3 cellular contexts compared by ENCODE assay signal in the genomic region with DNA sequence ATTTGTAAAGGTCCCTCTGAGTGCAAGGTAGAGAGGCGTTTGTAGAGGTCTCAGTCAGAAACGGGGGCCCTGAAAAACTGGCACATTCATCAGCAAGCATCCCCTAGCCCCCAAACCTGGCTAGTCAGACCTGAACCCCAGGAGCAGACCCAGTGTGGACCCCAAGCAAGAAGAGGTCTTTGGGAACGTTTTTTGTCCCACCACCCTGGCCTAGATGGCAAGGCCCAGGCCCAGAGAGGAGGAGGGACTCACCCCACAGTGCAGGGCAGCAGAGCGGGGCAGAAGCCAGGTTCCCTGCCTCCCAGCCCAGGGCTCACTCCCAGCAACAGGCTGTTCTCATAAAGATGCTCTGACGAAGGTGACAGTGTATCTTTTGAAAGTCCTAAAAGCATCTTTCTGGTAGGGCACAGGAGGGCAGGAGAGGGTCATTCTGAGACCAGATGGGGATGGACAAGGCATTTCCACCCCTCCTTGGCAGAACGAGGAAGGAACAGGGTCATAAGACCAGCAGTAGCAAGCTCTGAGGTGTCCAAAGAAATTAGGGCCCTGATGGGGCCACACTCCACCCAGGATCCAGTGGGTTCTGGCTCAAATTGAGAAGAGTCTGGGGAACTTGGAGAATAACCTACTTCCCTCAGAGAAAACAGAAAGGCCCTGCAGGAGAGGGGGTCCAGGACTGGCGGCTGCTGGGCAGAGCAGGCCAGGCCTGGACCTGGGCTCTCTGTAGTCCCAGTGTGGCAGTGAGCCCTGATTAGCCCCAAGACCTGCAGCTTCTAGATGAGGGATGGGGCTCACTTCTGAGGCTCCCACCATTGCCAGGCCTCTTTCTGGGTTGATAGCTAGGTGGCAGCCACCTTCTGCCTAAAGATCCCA.
TF ChIP-seq lines count a peak whose summit lies in the region.

No MANE protein-coding gene starts in this region.

TF ChIP-seq in SK-N-SH, 30 proteins besides CTCF, POLR2A, EP300 and RAD21:
- TF ChIP-seq FOXM1 (IDR thresholded peaks at IDR 0.05; ENCODE audit: low read depth): no peak
- no peak for TF ChIP-seq USF1 (IDR thresholded peaks at IDR 0.05; ENCODE audit: borderline replicate concordance, low read depth)
- no peak for TF ChIP-seq JUND (IDR thresholded peaks at IDR 0.05)
- no peak for TF ChIP-seq TAF1 (IDR thresholded peaks at IDR 0.05; ENCODE audit: borderline replicate concordance, low read depth, low read length)

TF ChIP-seq in SK-N-SH treated with all-trans-retinoic acid at 6 μM for 48 hours, 23 proteins besides CTCF, POLR2A, EP300 and RAD21:
- TF ChIP-seq, protein P1, sequence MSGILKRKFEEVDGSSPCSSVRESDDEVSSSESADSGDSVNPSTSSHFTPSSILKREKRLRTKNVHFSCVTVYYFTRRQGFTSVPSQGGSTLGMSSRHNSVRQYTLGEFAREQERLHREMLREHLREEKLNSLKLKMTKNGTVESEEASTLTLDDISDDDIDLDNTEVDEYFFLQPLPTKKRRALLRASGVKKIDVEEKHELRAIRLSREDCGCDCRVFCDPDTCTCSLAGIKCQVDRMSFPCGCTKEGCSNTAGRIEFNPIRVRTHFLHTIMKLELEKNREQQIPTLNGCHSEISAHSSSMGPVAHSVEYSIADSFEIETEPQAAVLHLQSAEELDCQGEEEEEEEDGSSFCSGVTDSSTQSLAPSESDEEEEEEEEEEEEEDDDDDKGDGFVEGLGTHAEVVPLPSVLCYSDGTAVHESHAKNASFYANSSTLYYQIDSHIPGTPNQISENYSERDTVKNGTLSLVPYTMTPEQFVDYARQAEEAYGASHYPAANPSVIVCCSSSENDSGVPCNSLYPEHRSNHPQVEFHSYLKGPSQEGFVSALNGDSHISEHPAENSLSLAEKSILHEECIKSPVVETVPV (CRISPR knock-in tag; IDR thresholded peaks at IDR 0.05): no peak
- no peak for TF ChIP-seq ZNF565 (CRISPR knock-in tag; conservative IDR thresholded peaks at IDR 0.05; ENCODE audit: low read depth)
- TF ChIP-seq ZNF8 (CRISPR knock-in tag; IDR thresholded peaks at IDR 0.05): no peak
- TF ChIP-seq CREB5 (CRISPR knock-in tag; IDR thresholded peaks at IDR 0.05; ENCODE audit: low read depth): no peak

TF ChIP-seq in GM12878, 131 proteins besides CTCF, POLR2A, EP300 and RAD21:
- no peak for TF ChIP-seq GATAD2B (conservative IDR thresholded peaks at IDR 0.05; ENCODE audit: low read depth)
- TF ChIP-seq E4F1 (IDR thresholded peaks at IDR 0.05; ENCODE audit: borderline replicate concordance, partially characterized antibody): no peak
- no peak for TF ChIP-seq SUZ12 (IDR thresholded peaks at IDR 0.05; ENCODE audit: unreplicated experiment)
- no peak for TF ChIP-seq ZNF217 (IDR thresholded peaks at IDR 0.05)
- TF ChIP-seq, protein P2, sequence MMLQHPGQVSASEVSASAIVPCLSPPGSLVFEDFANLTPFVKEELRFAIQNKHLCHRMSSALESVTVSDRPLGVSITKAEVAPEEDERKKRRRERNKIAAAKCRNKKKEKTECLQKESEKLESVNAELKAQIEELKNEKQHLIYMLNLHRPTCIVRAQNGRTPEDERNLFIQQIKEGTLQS (IDR thresholded peaks at IDR 0.05; ENCODE audit: borderline replicate concordance, extremely low read depth, low read depth, low read length): no peak
- TF ChIP-seq, protein P3, sequence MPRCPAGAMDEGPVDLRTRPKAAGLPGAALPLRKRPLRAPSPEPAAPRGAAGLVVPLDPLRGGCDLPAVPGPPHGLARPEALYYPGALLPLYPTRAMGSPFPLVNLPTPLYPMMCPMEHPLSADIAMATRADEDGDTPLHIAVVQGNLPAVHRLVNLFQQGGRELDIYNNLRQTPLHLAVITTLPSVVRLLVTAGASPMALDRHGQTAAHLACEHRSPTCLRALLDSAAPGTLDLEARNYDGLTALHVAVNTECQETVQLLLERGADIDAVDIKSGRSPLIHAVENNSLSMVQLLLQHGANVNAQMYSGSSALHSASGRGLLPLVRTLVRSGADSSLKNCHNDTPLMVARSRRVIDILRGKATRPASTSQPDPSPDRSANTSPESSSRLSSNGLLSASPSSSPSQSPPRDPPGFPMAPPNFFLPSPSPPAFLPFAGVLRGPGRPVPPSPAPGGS (IDR thresholded peaks at IDR 0.05; ENCODE audit: borderline replicate concordance, insufficient read depth, low read depth, low read length, poor library complexity, severe bottlenecking): no peak
